Comparison of ENCODE assay signal across 24 cellular contexts in genomic region chr3:13359916-13360315, GRCh38.
"Had no signal": no experiment of that assay in that cellular context is flagged by ENCODE, and none has a peak within 500 bp of the region (broad histone marks: within the 10 kb centered on the region; RNA-seq: fewer than 3 reads in every experiment).

No MANE protein-coding gene starts in this region.

- H3K4me2 ChIP-seq: hepatocyte had no signal

- DNase-seq: dermis blood vessel endothelial cell; dorsolateral prefrontal cortex; effector CD4-positive, alpha-beta T cell; effector memory CD4-positive, alpha-beta T cell; foreskin keratinocyte; heart left ventricle; immature natural killer cell; islet precursor cell; kidney; kidney glomerular epithelial cell; left colon; left ventricle myocardium superior; lower lobe of right lung; mesenchymal stem cell; mucosa of descending colon; naive B cell had no signal

- H3K79me2 ChIP-seq: hepatocyte had no signal

- FAIRE-seq: colon, endothelial cell of umbilical vein, frontal cortex, kidney had no signal

- H3K4me3 ChIP-seq: coronary artery, dorsolateral prefrontal cortex, esophagus muscularis mucosa, gastroesophageal sphincter, heart left ventricle, hepatocyte, lower lobe of right lung, mucosa of descending colon had no signal

- H3K27me3 ChIP-seq: dorsolateral prefrontal cortex, esophagus muscularis mucosa, gastroesophageal sphincter, heart left ventricle, hepatocyte had no signal

- H3K9me3 ChIP-seq: esophagus muscularis mucosa, gastroesophageal sphincter, heart left ventricle, lower lobe of right lung, mucosa of descending colon had no signal

- H3K4me1 ChIP-seq: esophagus muscularis mucosa, foreskin keratinocyte, gastroesophageal sphincter, heart left ventricle, lower lobe of right lung had no signal

- H3K27ac ChIP-seq: coronary artery, dorsolateral prefrontal cortex, esophagus muscularis mucosa, foreskin keratinocyte, gastroesophageal sphincter, heart left ventricle, hepatocyte, lower lobe of right lung had no signal

- ATAC-seq: foreskin keratinocyte, gastroesophageal sphincter, heart left ventricle, left colon, left lobe of liver, left ventricle myocardium superior, lower lobe of right lung, mucosa of descending colon had no signal

- H2AFZ ChIP-seq: hepatocyte had no signal
